ENCODE assay signal across 8 cellular contexts in the genomic region with DNA sequence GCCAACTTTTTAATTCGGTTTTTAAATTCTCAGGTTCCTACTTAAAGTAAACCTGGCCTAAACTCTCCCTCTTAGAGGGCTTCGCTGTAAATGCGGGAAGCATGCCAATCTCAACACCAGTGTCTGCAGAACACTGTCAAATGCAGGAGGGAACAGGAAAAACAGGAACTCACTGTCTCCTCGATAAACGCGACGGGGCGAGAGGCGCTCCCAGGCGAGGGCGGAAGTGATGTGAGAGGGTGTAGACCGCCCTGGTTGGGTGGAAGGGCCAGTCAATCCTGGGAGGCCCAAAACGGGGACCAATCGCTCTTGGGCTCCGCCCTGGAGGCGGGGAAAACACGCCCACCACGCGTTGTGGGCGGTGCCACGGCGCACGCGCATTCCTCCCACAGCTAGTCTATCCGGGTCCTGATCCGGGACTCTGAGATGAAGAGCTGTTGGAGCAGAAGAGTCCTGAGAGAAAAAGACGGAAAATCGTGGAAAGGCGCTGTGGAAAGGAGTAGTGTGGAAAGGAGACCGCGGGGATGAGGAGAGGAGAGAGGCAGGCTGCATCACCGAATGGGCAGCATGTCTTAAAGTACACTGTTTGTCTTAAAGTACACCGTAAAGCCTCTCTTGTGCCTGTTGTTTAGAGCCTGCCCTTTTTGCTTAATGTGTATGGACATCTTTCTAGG. TPM values are rescaled to one million over a fixed set of nuclear protein-coding genes. Genes with fewer than 3 reads are reported as not detected.
A peak's percentile ranks its signal among the peaks of the same experiment; 100 is the strongest.
DNase-seq lines count a peak whose midpoint lies in the region; ATAC-seq and TF ChIP-seq lines count a peak whose summit lies in the region.

No MANE protein-coding gene starts in this region.

- no peak for TF ChIP-seq CTCF in LNCaP clone FGC (IDR thresholded peaks at IDR 0.05; ENCODE audit: control insufficient read depth, extremely low read depth, insufficient read depth)
- TF ChIP-seq CTCF in fibroblast of mammary gland (conservative IDR thresholded peaks at IDR 0.05; ENCODE audit: control insufficient read depth, insufficient read depth, low read depth, low read length), result no peak

- H3K9me3 Mint-ChIP-seq in activated T-helper 2 cell treated with anti-CD3 and anti-CD28 coated beads, Interferon-gamma antibody, Interleukin-2, Interleukin-4, amounts not matched to agents 10 μg/mL and 5 μg/mL and 100 μg/mL, durations not matched to agents 14 hours and 24 hours and 36 hours, result no peaks in the 10 kb centered on the region
- H3K9me3 Mint-ChIP-seq in naive thymus-derived CD4-positive, alpha-beta T cell, result no peaks in the 10 kb centered on the region
- no peaks in the 10 kb centered on the region for H3K9me3 Mint-ChIP-seq in stimulated activated memory B cell treated with anti-CD40 and anti-IgM and Interleukin-4, amounts not matched to agents 10 μg/mL and 1 μg/mL and 100 μg/mL, for 72 hours

- H3K36me3 Mint-ChIP-seq in activated T-helper 2 cell treated with anti-CD3 and anti-CD28 coated beads, Interferon-gamma antibody, Interleukin-2, Interleukin-4, amounts not matched to agents 10 μg/mL and 5 μg/mL and 100 μg/mL, durations not matched to agents 14 hours and 24 hours and 36 hours (ENCODE audit: low read depth), result no peaks in the 10 kb centered on the region
- peaks cover 0 to 2% (median 0%) of the 10 kb centered on the region in 5 donors for H3K36me3 Mint-ChIP-seq in naive thymus-derived CD4-positive, alpha-beta T cell
- no peaks in the 10 kb centered on the region for H3K36me3 Mint-ChIP-seq in stimulated activated memory B cell treated with anti-CD40 and anti-IgM and Interleukin-4, amounts not matched to agents 10 μg/mL and 1 μg/mL and 100 μg/mL, for 72 hours

- H3K27me3 ChIP-seq in naive thymus-derived CD4-positive, alpha-beta T cell (ENCODE audit: control insufficient read depth in 2 of 2, insufficient read depth in 2 of 2, low read length in 2 of 2), result no peaks in the 10 kb centered on the region

- peaks cover 9 to 12% of the 10 kb centered on the region in 2 donors for H3K4me1 ChIP-seq in naive thymus-derived CD4-positive, alpha-beta T cell (ENCODE audit: control insufficient read depth in 2 of 2, insufficient read depth in 2 of 2, low read length in 2 of 2)

- peaks cover 7% of the 10 kb centered on the region for H3K27me3 Mint-ChIP-seq in activated T-helper 2 cell treated with anti-CD3 and anti-CD28 coated beads, Interferon-gamma antibody, Interleukin-2, Interleukin-4, amounts not matched to agents 10 μg/mL and 5 μg/mL and 100 μg/mL, durations not matched to agents 14 hours and 24 hours and 36 hours (ENCODE audit: low read depth)
- peaks cover 0 to 1% (median 0%) of the 10 kb centered on the region in 5 donors for H3K27me3 Mint-ChIP-seq in naive thymus-derived CD4-positive, alpha-beta T cell
- no peaks in the 10 kb centered on the region for H3K27me3 Mint-ChIP-seq in stimulated activated memory B cell treated with anti-CD40 and anti-IgM and Interleukin-4, amounts not matched to agents 10 μg/mL and 1 μg/mL and 100 μg/mL, for 72 hours

- POLR2A ChIA-PET in naive thymus-derived CD4-positive, alpha-beta T cell (lab: Charles Lee), result interaction anchor here (0.7 to 2.5 kb wide), 10 partner anchors 78 to 309 kb away, joined by 3 to 16 read pairs (median 4); partner anchors contain the start of gene BLOC1S6

- ATAC-seq in naive thymus-derived CD4-positive, alpha-beta T cell, result peak; percentile 100
- peak; percentile 100 for ATAC-seq in stimulated activated memory B cell treated with anti-CD40 and anti-IgM and Interleukin-4, amounts not matched to agents 10 μg/mL and 1 μg/mL and 100 μg/mL, for 72 hours

- H3K27ac Mint-ChIP-seq in activated T-helper 2 cell treated with anti-CD3 and anti-CD28 coated beads, Interferon-gamma antibody, Interleukin-2, Interleukin-4, amounts not matched to agents 10 μg/mL and 5 μg/mL and 100 μg/mL, durations not matched to agents 14 hours and 24 hours and 36 hours, result peak overlapping the region; percentile 81
- H3K27ac Mint-ChIP-seq in naive thymus-derived CD4-positive, alpha-beta T cell, result peak overlapping the region; percentile 84 to 99 (median 93)
- peak overlapping the region; percentile 78 for H3K27ac Mint-ChIP-seq in stimulated activated memory B cell treated with anti-CD40 and anti-IgM and Interleukin-4, amounts not matched to agents 10 μg/mL and 1 μg/mL and 100 μg/mL, for 72 hours

- no peaks in the 10 kb centered on the region for H3K36me3 ChIP-seq in naive thymus-derived CD4-positive, alpha-beta T cell (ENCODE audit: control insufficient read depth in 2 of 3, insufficient read depth in 3 of 3, low read length in 3 of 3)

- H3K27ac ChIP-seq in naive thymus-derived CD4-positive, alpha-beta T cell (ENCODE audit: low read depth, low read length), result peak overlapping the region; percentile 84

- CTCF ChIA-PET in naive thymus-derived CD4-positive, alpha-beta T cell (lab: Charles Lee), result interaction anchor here (1.2 to 2.2 kb wide), 4 partner anchors 74 to 123 kb away, joined by 3 to 6 read pairs (median 4); a partner anchor contains a TSS

- H3K4me3 ChIP-seq in LNCaP clone FGC (ENCODE audit: low read depth, low read length), result peak overlapping the region; percentile 95
- peak overlapping the region; percentile 90 for H3K4me3 ChIP-seq in fibroblast of mammary gland (ENCODE audit: control insufficient read depth, low read depth, low read length)
- peak overlapping the region; percentile 90 for H3K4me3 ChIP-seq in naive thymus-derived CD4-positive, alpha-beta T cell (ENCODE audit: low read length)

- intact Hi-C loops in activated T-helper 2 cell treated with anti-CD3 and anti-CD28 coated beads, Interferon-gamma antibody, Interleukin-2, Interleukin-4, amounts not matched to agents 10 μg/mL and 5 μg/mL and 100 μg/mL, durations not matched to agents 14 hours and 24 hours and 36 hours (cut with micrococcal nuclease), result loop anchor here (2.0 kb wide), 1 partner anchor 74 kb away; no protein-coding TSS in a partner anchor
- intact Hi-C loops in naive thymus-derived CD4-positive, alpha-beta T cell (cut with micrococcal nuclease), result loop anchor here (1.0 to 2.0 kb wide), 9 partner anchors 79 to 992 kb away; partner anchors contain the start of gene BLOC1S6 (in 2 of the 2)

- DNase-seq in EL (peak; percentile 98), H4 (ENCODE audit: low spot score) (peak; percentile 97), LNCaP clone FGC (ENCODE audit: low read depth) (peak; percentile 100), RPMI8226 (peak; percentile 87), fibroblast of mammary gland (ENCODE audit: low read depth) (peak; percentile 97)
- DNase-seq in activated T-helper 2 cell treated with anti-CD3 and anti-CD28 coated beads, Interferon-gamma antibody, Interleukin-2, Interleukin-4, amounts not matched to agents 10 μg/mL and 5 μg/mL and 100 μg/mL, durations not matched to agents 14 hours and 24 hours and 36 hours (ENCODE audit: low spot score), result peak; percentile 95
- peak; percentile 93 to 99 (median 98) for DNase-seq in naive thymus-derived CD4-positive, alpha-beta T cell

- H3K4me1 Mint-ChIP-seq in activated T-helper 2 cell treated with anti-CD3 and anti-CD28 coated beads, Interferon-gamma antibody, Interleukin-2, Interleukin-4, amounts not matched to agents 10 μg/mL and 5 μg/mL and 100 μg/mL, durations not matched to agents 14 hours and 24 hours and 36 hours (ENCODE audit: low read depth), result peaks cover 9% of the 10 kb centered on the region
- H3K4me1 Mint-ChIP-seq in naive thymus-derived CD4-positive, alpha-beta T cell, result peaks cover 10 to 34% (median 23%) of the 10 kb centered on the region in 7 donors
- peaks cover 5% of the 10 kb centered on the region for H3K4me1 Mint-ChIP-seq in stimulated activated memory B cell treated with anti-CD40 and anti-IgM and Interleukin-4, amounts not matched to agents 10 μg/mL and 1 μg/mL and 100 μg/mL, for 72 hours

- no peaks in the 10 kb centered on the region for H3K9me3 ChIP-seq in naive thymus-derived CD4-positive, alpha-beta T cell (ENCODE audit: control insufficient read depth in 2 of 3, low read length in 3 of 3)

- H3K4me3 Mint-ChIP-seq in activated T-helper 2 cell treated with anti-CD3 and anti-CD28 coated beads, Interferon-gamma antibody, Interleukin-2, Interleukin-4, amounts not matched to agents 10 μg/mL and 5 μg/mL and 100 μg/mL, durations not matched to agents 14 hours and 24 hours and 36 hours (ENCODE audit: low read depth), result peak overlapping the region; percentile 91
- H3K4me3 Mint-ChIP-seq in naive thymus-derived CD4-positive, alpha-beta T cell, result peak overlapping the region; percentile 90 to 99 (median 95)
- H3K4me3 Mint-ChIP-seq in stimulated activated memory B cell treated with anti-CD40 and anti-IgM and Interleukin-4, amounts not matched to agents 10 μg/mL and 1 μg/mL and 100 μg/mL, for 72 hours, result peak overlapping the region; percentile 90

RNA-seq across cellular contexts. Expression of gene SLC28A2, which starts 27.1 kb away (rescaled TPM):
- not detected in 2 replicates for total RNA-seq in H4 (2014; rRNA removed; shearing (Covaris generic))
- total RNA-seq in activated T-helper 2 cell treated with anti-CD3 and anti-CD28 coated beads, Interferon-gamma antibody, Interleukin-2, Interleukin-4, amounts not matched to agents 10 μg/mL and 5 μg/mL and 100 μg/mL, durations not matched to agents 14 hours and 24 hours and 36 hours, result not detected in 2 replicates
- not detected for total RNA-seq in naive thymus-derived CD4-positive, alpha-beta T cell
- polyA plus RNA-seq in naive thymus-derived CD4-positive, alpha-beta T cell, result not detected

Comparison
In these comparisons a context has a peak if more than half of its experiments do, and no peak if none do; other contexts are left out.
1. Peak in every context shown above with its lines: DNase-seq, ATAC-seq, H3K4me3 ChIP-seq and H3K27ac ChIP-seq.